Comparison of ENCODE assay signal across 25 cellular contexts in the genomic region with DNA sequence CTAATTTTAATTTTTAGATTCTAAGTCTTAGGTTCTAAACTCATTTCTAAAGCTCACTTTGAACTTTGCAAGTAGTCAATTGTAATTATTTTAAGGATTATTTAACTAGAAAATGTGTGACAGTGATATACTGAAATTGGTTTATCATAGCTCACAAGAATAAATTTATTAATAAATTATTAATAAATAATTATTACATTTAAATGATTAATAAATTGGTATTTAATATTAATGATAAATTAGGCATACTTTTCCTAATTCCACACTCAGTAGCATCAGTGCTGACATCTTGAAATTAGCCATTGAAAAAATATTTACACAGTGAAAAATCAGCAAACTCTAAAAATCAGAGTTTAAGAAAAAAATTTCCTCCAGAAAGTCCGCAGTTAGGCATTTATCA.
DNase-seq lines count a peak whose midpoint lies in the region; ATAC-seq, FAIRE-seq and TF ChIP-seq lines count a peak whose summit lies in the region.
"Had no signal": no experiment of that assay in that cellular context is flagged by ENCODE, and none has a peak within 500 bp of the region (broad histone marks: within the 10 kb centered on the region; RNA-seq: fewer than 3 reads in every experiment).

No MANE protein-coding gene starts in this region.

- H3K9me3 Mint-ChIP-seq in WTC11, result peaks cover 17% of the 10 kb centered on the region
- peaks cover 10% of the 10 kb centered on the region for H3K9me3 Mint-ChIP-seq in CD4-positive, alpha-beta T cell

- intact Hi-C loops in CD4-positive, alpha-beta T cell (cut with DNase I, micrococcal nuclease), result no loop called here

- H3K36me3 ChIP-seq in WERI-Rb-1, result no peaks in the 10 kb centered on the region
- H3K36me3 ChIP-seq: BE2C; BLaER1 treated with 17β-estradiol and CSF1 and Interleukin-3, amounts not matched to agents 10 nM and 100 nM; HAP-1 had no signal

- CTCF ChIA-PET in WTC11 (lab: Charles Lee), result no interaction called here
- CTCF ChIA-PET in CD4-positive, alpha-beta T cell (lab: Charles Lee), result no interaction called here

- H3K27me3 ChIP-seq in CD4-positive, alpha-beta T cell (ENCODE audit: control insufficient read depth, insufficient read depth, low read length), result no peaks in the 10 kb centered on the region
- H3K27me3 ChIP-seq in WERI-Rb-1 (ENCODE audit: insufficient read depth, low read depth, severe bottlenecking), result no peaks in the 10 kb centered on the region
- H3K27me3 ChIP-seq: BE2C; BLaER1 treated with 17β-estradiol and CSF1 and Interleukin-3, amounts not matched to agents 10 nM and 100 nM had no signal

- H3K9me3 ChIP-seq in CD4-positive, alpha-beta T cell (ENCODE audit: control insufficient read depth, low read length), result no peaks in the 10 kb centered on the region
- H3K9me3 ChIP-seq in WERI-Rb-1 (ENCODE audit: severe bottlenecking), result no peaks in the 10 kb centered on the region
- H3K9me3 ChIP-seq: BE2C, HAP-1 had no signal

- no peak overlapping the region for H3K27ac Mint-ChIP-seq in WTC11
- no peak overlapping the region for H3K27ac Mint-ChIP-seq in CD4-positive, alpha-beta T cell
- H3K27ac Mint-ChIP-seq: CD14-positive monocyte; CD4-positive, alpha-beta memory T cell; HFFc6 had no signal

- H3K4me1 Mint-ChIP-seq in WTC11, result no peaks in the 10 kb centered on the region
- H3K4me1 Mint-ChIP-seq in CD4-positive, alpha-beta T cell (ENCODE audit: low read depth), result no peaks in the 10 kb centered on the region
- H3K4me1 Mint-ChIP-seq: CD14-positive monocyte; CD4-positive, alpha-beta memory T cell had no signal

- TF ChIP-seq CTCF in WTC11 (IDR thresholded peaks at IDR 0.05) (no peak), WERI-Rb-1 (IDR thresholded peaks at IDR 0.05; ENCODE audit: low read depth, low read length) (no peak)
- TF ChIP-seq CTCF in CD4-positive, alpha-beta T cell (IDR thresholded peaks at IDR 0.05), result no peak

- H3K4me3 ChIP-seq in WERI-Rb-1 (ENCODE audit: low read depth, low read length), result no peak overlapping the region
- H3K4me3 ChIP-seq: A549; BLaER1 treated with 17β-estradiol and CSF1 and Interleukin-3, amounts not matched to agents 10 nM and 100 nM; HAP-1 had no signal

- ATAC-seq in WTC11 (no peak), HG03108 (IDR thresholded peaks at IDR 0.05; ENCODE audit: unreplicated experiment) (no peak)
- no peak for ATAC-seq in CD4-positive, alpha-beta T cell (ENCODE audit: poor library complexity)
- ATAC-seq: A549 had no signal

- DNase-seq in WTC11 (ENCODE audit: low spot score) (no peak), frontal cortex (ENCODE audit: low spot score in 2 of 2) (no peak), WERI-Rb-1 (no peak)
- DNase-seq in CD4-positive, alpha-beta T cell, result no peak
- DNase-seq: ACHN; AML-193; BE2C; Calu3; CD4-positive, alpha-beta memory T cell; COR-L47; DMS53; DMS79 treated with DMSO at 0.1 percent for 48 hours; GF-D8; GOT3; HFFc6 had no signal

- POLR2A ChIA-PET in WTC11 (lab: Charles Lee), result no interaction called here
- POLR2A ChIA-PET in CD4-positive, alpha-beta T cell (lab: Charles Lee), result no interaction called here

- H3K27ac ChIP-seq in CD4-positive, alpha-beta T cell (ENCODE audit: low read depth, low read length), result no peak overlapping the region
- no peak overlapping the region for H3K27ac ChIP-seq in WERI-Rb-1
- H3K27ac ChIP-seq: 22Rv1; A549; BLaER1 treated with 17β-estradiol and CSF1 and Interleukin-3, amounts not matched to agents 10 nM and 100 nM had no signal

- no peak overlapping the region for H3K4me3 Mint-ChIP-seq in WTC11
- H3K4me3 Mint-ChIP-seq in CD4-positive, alpha-beta T cell, result no peak overlapping the region
- H3K4me3 Mint-ChIP-seq: CD14-positive monocyte; CD4-positive, alpha-beta memory T cell; HFFc6 had no signal

- H3K36me3 Mint-ChIP-seq in WTC11, result peaks cover 10% of the 10 kb centered on the region
- H3K36me3 Mint-ChIP-seq in CD4-positive, alpha-beta T cell (ENCODE audit: low read depth), result no peaks in the 10 kb centered on the region
- H3K36me3 Mint-ChIP-seq: CD14-positive monocyte; CD4-positive, alpha-beta memory T cell had no signal

- FAIRE-seq in A204.1 (lab: Jason Lieb, UNC), result peak; percentile 41
- peak; percentile 77 for FAIRE-seq in frontal cortex (lab: Jason Lieb, UNC)
- FAIRE-seq: A549, GM12891, GM18507, H54 had no signal

- H3K27me3 Mint-ChIP-seq in WTC11 (ENCODE audit: low read depth), result no peaks in the 10 kb centered on the region
- H3K27me3 Mint-ChIP-seq in CD4-positive, alpha-beta T cell, result no peaks in the 10 kb centered on the region
- H3K27me3 Mint-ChIP-seq: CD4-positive, alpha-beta memory T cell had no signal

TF ChIP-seq in WTC11, 78 proteins besides CTCF, POLR2A, EP300 and RAD21:
- TF ChIP-seq ZNF317 (CRISPR knock-in tag; IDR thresholded peaks at IDR 0.05; ENCODE audit: borderline replicate concordance, low read depth), result no peak
- peak; percentile 98 for TF ChIP-seq HMGA2 (CRISPR knock-in tag; IDR thresholded peaks at IDR 0.05)
